ENCODE assay signal across 2 cellular contexts in genomic region chr3:52679139-52679538, GRCh38.
TF ChIP-seq lines count a peak whose summit lies in the region.

No MANE protein-coding gene starts in this region.

TF ChIP-seq in GM23338, 12 proteins besides CTCF, POLR2A, EP300 and RAD21:
- TF ChIP-seq EZH2phosphoT487 (IDR thresholded peaks at IDR 0.05; ENCODE audit: unreplicated experiment) (no peak), REST (IDR thresholded peaks at IDR 0.05; ENCODE audit: unreplicated experiment) (no peak), ZNF114 (CRISPR knock-in tag; IDR thresholded peaks at IDR 0.05) (no peak), CREB1 (CRISPR knock-in tag; IDR thresholded peaks at IDR 0.05; ENCODE audit: low read depth) (no peak), NANOG (IDR thresholded peaks at IDR 0.05; ENCODE audit: borderline replicate concordance) (no peak), ZNF331 (CRISPR knock-in tag; IDR thresholded peaks at IDR 0.05; ENCODE audit: low read depth) (no peak), STAT1 (IDR thresholded peaks at IDR 0.05; ENCODE audit: unreplicated experiment) (no peak)

TF ChIP-seq in K562, 482 proteins besides CTCF, POLR2A, EP300 and RAD21:
- no peak for TF ChIP-seq MEF2A (IDR thresholded peaks at IDR 0.05; ENCODE audit: control insufficient read depth, low read depth, low read length)
- TF ChIP-seq ZNF584 (CRISPR knock-in tag; IDR thresholded peaks at IDR 0.05; ENCODE audit: low read depth): peak; percentile 72; the same call in 1 of the 2 replicates
- peak; percentile 69; the same call in 1 of the 2 replicates for TF ChIP-seq ZNF175 (CRISPR knock-in tag; IDR thresholded peaks at IDR 0.05; ENCODE audit: low read depth)
- TF ChIP-seq TARDBP (IDR thresholded peaks at IDR 0.05): no peak
- no peak for TF ChIP-seq DEAF1 (CRISPR knock-in tag; IDR thresholded peaks at IDR 0.05)
- no peak for TF ChIP-seq CEBPG (CRISPR knock-in tag; IDR thresholded peaks at IDR 0.05)
- peak in 1 of 2 experiments; percentile 77; a peak in 2 of 4 replicates for TF ChIP-seq CEBPG (tag; conservative IDR thresholded peaks at IDR 0.05 in 1 of 2, IDR thresholded peaks at IDR 0.05 in 1 of 2)
- no peak for TF ChIP-seq ASH1L (IDR thresholded peaks at IDR 0.05; ENCODE audit: borderline replicate concordance, low read depth, partially characterized antibody)
- TF ChIP-seq ATF3 (IDR thresholded peaks at IDR 0.05): peak; percentile 7; the same call in 1 of the 2 replicates
- TF ChIP-seq ATF3 (CRISPR knock-in tag; conservative IDR thresholded peaks at IDR 0.05): no peak
TF ChIP-seq in K562: peak in this region for 4.
